In genomic region chr15:75647370-75648155, GRCh38 we compare ENCODE assay signal across 8 cellular contexts. TPM values are rescaled to one million over a fixed set of nuclear protein-coding genes. Genes with fewer than 3 reads are reported as not detected.
DNase-seq lines count a peak whose midpoint lies in the region; TF ChIP-seq lines count a peak whose summit lies in the region.

Gene SNX33, plus strand, starts transcription at chr15:75647912. Its CDS starts 1,191 bp downstream, at chr15:75649103.

- DNase-seq in CD4-positive, alpha-beta memory T cell = peak; percentile 43 to 82 (median 49)
- peak; percentile 78 for DNase-seq in HEK293T (ENCODE audit: extremely low spot score)
- DNase-seq in RPMI8226 = peak; percentile 81
- DNase-seq in activated naive CD4-positive, alpha-beta T cell treated with anti-CD3 and anti-CD28 coated beads for 36 hours = peak; percentile 77
- DNase-seq in foreskin melanocyte = peak; percentile 75
- peak; percentile 78 for DNase-seq in nephron progenitor cell
- DNase-seq in NK-92 (lab: John Stamatoyannopoulos, UW; ENCODE audit: unreplicated experiment) = no peak

- peaks cover 0 to 5% of the 10 kb centered on the region in 2 donors for H3K36me3 Mint-ChIP-seq in CD4-positive, alpha-beta memory T cell
- no peaks in the 10 kb centered on the region for H3K36me3 Mint-ChIP-seq in activated naive CD4-positive, alpha-beta T cell treated with anti-CD3 and anti-CD28 coated beads for 36 hours (ENCODE audit: low read depth)
- H3K36me3 Mint-ChIP-seq in nephron progenitor cell (ENCODE audit: low read depth) = peaks cover 24% of the 10 kb centered on the region

- peaks cover 20 to 53% (median 37%) of the 10 kb centered on the region in 4 donors for H3K4me1 Mint-ChIP-seq in CD4-positive, alpha-beta memory T cell
- H3K4me1 Mint-ChIP-seq in activated naive CD4-positive, alpha-beta T cell treated with anti-CD3 and anti-CD28 coated beads for 36 hours (ENCODE audit: low read depth) = peaks cover 18% of the 10 kb centered on the region
- peaks cover 63% of the 10 kb centered on the region for H3K4me1 Mint-ChIP-seq in nephron progenitor cell

- peak within 1 kb of the TSS; percentile 66 to 91 (median 86) for H3K27ac Mint-ChIP-seq in CD4-positive, alpha-beta memory T cell
- H3K27ac Mint-ChIP-seq in activated naive CD4-positive, alpha-beta T cell treated with anti-CD3 and anti-CD28 coated beads for 36 hours = peak within 1 kb of the TSS; percentile 7
- peak within 1 kb of the TSS; percentile 99 for H3K27ac Mint-ChIP-seq in nephron progenitor cell

- no peaks in the 10 kb centered on the region for H3K36me3 ChIP-seq in CD4-positive, alpha-beta memory T cell (ENCODE audit: insufficient read depth, low read length)

- H3K27ac ChIP-seq in CD4-positive, alpha-beta memory T cell (ENCODE audit: low read depth, low read length) = peak within 1 kb of the TSS; percentile 45

- no peaks in the 10 kb centered on the region for H3K27me3 Mint-ChIP-seq in CD4-positive, alpha-beta memory T cell
- H3K27me3 Mint-ChIP-seq in activated naive CD4-positive, alpha-beta T cell treated with anti-CD3 and anti-CD28 coated beads for 36 hours (ENCODE audit: low read depth) = no peaks in the 10 kb centered on the region
- peaks cover 23% of the 10 kb centered on the region for H3K27me3 Mint-ChIP-seq in nephron progenitor cell (ENCODE audit: low read depth, poor library complexity)

- H3K9me3 Mint-ChIP-seq in CD4-positive, alpha-beta memory T cell = no peaks in the 10 kb centered on the region
- H3K9me3 Mint-ChIP-seq in activated naive CD4-positive, alpha-beta T cell treated with anti-CD3 and anti-CD28 coated beads for 36 hours = no peaks in the 10 kb centered on the region
- H3K9me3 Mint-ChIP-seq in nephron progenitor cell = no peaks in the 10 kb centered on the region

- peaks cover 32% of the 10 kb centered on the region for H3K4me1 ChIP-seq in CD4-positive, alpha-beta memory T cell (ENCODE audit: insufficient read depth, low read length)

- POLR2A ChIA-PET in CD4-positive, alpha-beta memory T cell (lab: Charles Lee; ENCODE audit: partially characterized antibody) = interaction anchor here (0.9 to 3.1 kb wide), 14 partner anchors 9 to 624 kb away, joined by 3 to 27 read pairs (median 8); partner anchors contain the start of genes IMP3, MAN2C1, PPCDC and PTPN9
- POLR2A ChIA-PET in HEK293T (lab: Yijun Ruan, JAX) = interaction anchor here (0.8 to 5.4 kb wide), 19 partner anchors 7 to 279 kb away, joined by 3 to 37 read pairs (median 4); partner anchors contain the start of genes CSPG4, IMP3, MAN2C1 and PTPN9

- intact Hi-C loops in CD4-positive, alpha-beta memory T cell (cut with micrococcal nuclease) = loop anchor here (2.0 kb wide), 1 partner anchor 139 kb away; no protein-coding TSS in a partner anchor
- intact Hi-C loops in activated naive CD4-positive, alpha-beta T cell treated with anti-CD3 and anti-CD28 coated beads for 36 hours (cut with micrococcal nuclease) = no loop called here

- no peaks in the 10 kb centered on the region for H3K9me3 ChIP-seq in CD4-positive, alpha-beta memory T cell (ENCODE audit: control insufficient read depth in 1 of 2, low read length in 2 of 2)

- TF ChIP-seq CTCF in nephron progenitor cell (IDR thresholded peaks at IDR 0.05) (peak; percentile 43), subcutaneous adipose tissue (IDR thresholded peaks at IDR 0.05; ENCODE audit: low read depth) (no peak)

- CTCF ChIA-PET in CD4-positive, alpha-beta memory T cell (lab: Charles Lee; ENCODE audit: partially characterized antibody) = interaction anchor here (0.7 to 3.0 kb wide), 10 partner anchors 9 to 282 kb away, joined by 3 to 17 read pairs (median 4); partner anchors contain the start of genes MAN2C1, PTPN9, SIN3A and SNUPN
- CTCF ChIA-PET in HEK293T (lab: Yijun Ruan, JAX) = interaction anchor here (0.7 to 1.9 kb wide), 13 partner anchors 9 to 341 kb away, joined by 3 to 12 read pairs (median 5); partner anchors contain the start of genes MAN2C1, SIN3A and SNUPN
- CTCF ChIA-PET in activated naive CD4-positive, alpha-beta T cell treated with anti-CD3 and anti-CD28 coated beads for 36 hours (lab: Charles Lee) = interaction anchor here (0.6 to 2.1 kb wide), 7 partner anchors 9 to 279 kb away, joined by 3 to 10 read pairs (median 3); partner anchors contain the start of genes MAN2C1 and SNUPN

- peak within 1 kb of the TSS; percentile 64 to 73 for H3K4me3 ChIP-seq in CD4-positive, alpha-beta memory T cell (ENCODE audit: low read length in 2 of 2)

- H3K4me3 Mint-ChIP-seq in CD4-positive, alpha-beta memory T cell = peak within 1 kb of the TSS; percentile 86 to 91 (median 89)
- H3K4me3 Mint-ChIP-seq in activated naive CD4-positive, alpha-beta T cell treated with anti-CD3 and anti-CD28 coated beads for 36 hours = peak within 1 kb of the TSS; percentile 81
- peak within 1 kb of the TSS; percentile 96 for H3K4me3 Mint-ChIP-seq in nephron progenitor cell

- H3K27me3 ChIP-seq in CD4-positive, alpha-beta memory T cell (ENCODE audit: insufficient read depth, low read length) = no peaks in the 10 kb centered on the region

TF ChIP-seq in HEK293T, 16 proteins besides CTCF, POLR2A, EP300 and RAD21:
- peak; percentile 20; the same call in 1 of the 2 replicates for TF ChIP-seq L3MBTL2 (conservative IDR thresholded peaks at IDR 0.05)
- TF ChIP-seq FOXA1 (IDR thresholded peaks at IDR 0.05) = no peak

RNA-seq across cellular contexts. Expression of gene SNX33, which starts in this region (rescaled TPM):
- total RNA-seq in CD4-positive, alpha-beta memory T cell = 1 to 10 TPM; 3.5 to 3.8 TPM
- polyA plus RNA-seq in CD4-positive, alpha-beta memory T cell = 1 to 10 TPM in 1 of 2 donors, under 1 TPM in 1; 0.33 to 1.6 TPM
- total RNA-seq in activated naive CD4-positive, alpha-beta T cell treated with anti-CD3 and anti-CD28 coated beads for 36 hours = 1 to 10 TPM; 1.1 TPM
- 10 to 100 TPM; 17.6 to 38.8 (median 28.9) TPM for total RNA-seq in subcutaneous adipose tissue

Comparison
In these comparisons a context has a peak if more than half of its experiments do, and no peak if none do; other contexts are left out.
1. H3K27ac Mint-ChIP-seq: peak in every context shown above with its lines; median percentile 99 in nephron progenitor cell; 86 in CD4-positive, alpha-beta memory T cell; 7 in activated naive CD4-positive, alpha-beta T cell treated with anti-CD3 and anti-CD28 coated beads for 36 hours.